ENCODE assay signal across 33 cellular contexts in the genomic region with DNA sequence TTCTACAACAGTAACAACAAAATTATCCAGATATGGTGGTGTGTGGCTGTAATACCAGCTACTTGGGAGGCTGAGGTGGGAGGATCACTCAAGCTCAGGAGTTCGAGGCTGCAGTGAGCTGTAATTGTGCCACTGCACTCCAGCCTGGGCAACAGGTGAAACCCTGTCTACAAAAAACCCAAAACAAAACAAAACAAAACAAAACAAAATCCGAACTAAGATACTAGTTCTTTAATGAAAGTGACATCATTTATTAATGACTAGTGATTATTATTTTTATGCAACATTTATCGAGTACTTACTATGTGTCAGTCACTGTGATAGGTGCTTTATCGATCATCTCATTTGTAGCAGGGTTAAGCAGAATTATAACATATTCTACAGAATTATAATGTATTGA.
DNase-seq lines count a peak whose midpoint lies in the region; ATAC-seq, FAIRE-seq and TF ChIP-seq lines count a peak whose summit lies in the region.
"Had no signal": no experiment of that assay in that cellular context is flagged by ENCODE, and none has a peak within 500 bp of the region (broad histone marks: within the 10 kb centered on the region; RNA-seq: fewer than 3 reads in every experiment).

No MANE protein-coding gene starts in this region.

- FAIRE-seq in HepG2 (lab: Jason Lieb, UNC) (no peak), urothelium cell line (lab: Jason Lieb, UNC) (peak; percentile 32)
- FAIRE-seq: A204.1, A549, D721Med had no signal

- CTCF ChIA-PET in HepG2 (lab: Yijun Ruan, JAX; ENCODE audit: low intra/inter-chr PET ratio, low total read pairs): no interaction called here
- CTCF ChIA-PET in HEK293 (lab: Yijun Ruan, JAX): no interaction called here

- TF ChIP-seq POLR2A in HepG2 (IDR thresholded peaks at IDR 0.05; ENCODE audit: insufficient read depth in 1 of 2, low read depth in 2 of 2, low read length in 2 of 2): no peak
- no peak for TF ChIP-seq POLR2A in right lobe of liver (IDR thresholded peaks at IDR 0.05)

- in situ Hi-C loops in HepG2 (cut with HindIII; ENCODE audit: extremely low pct_ligation_motif_present, low pct_unique_long_range_greater_than_20kb): no loop called here

- no peaks in the 10 kb centered on the region for H3K9me3 ChIP-seq in HepG2 (ENCODE audit: low read length)
- no peaks in the 10 kb centered on the region for H3K9me3 ChIP-seq in right lobe of liver
- no peaks in the 10 kb centered on the region for H3K9me3 ChIP-seq in HEK293 (ENCODE audit: control insufficient read depth, insufficient read depth, low read depth, low read length)
- H3K9me3 ChIP-seq: A549; BE2C; BLaER1; BLaER1 treated with 17β-estradiol and CSF1 and Interleukin-3, amounts not matched to agents 10 nM and 100 nM; Caco-2 had no signal

- peaks cover 0 to 28% of the 10 kb centered on the region in 2 experiments; a peak in 4 of 5 replicates for H3K27me3 ChIP-seq in HepG2 (ENCODE audit: control insufficient read depth in 1 of 2, insufficient read depth in 2 of 2, low read length in 2 of 2)
- no peaks in the 10 kb centered on the region for H3K27me3 ChIP-seq in right lobe of liver
- H3K27me3 ChIP-seq: BE2C; BLaER1; BLaER1 treated with 17β-estradiol and CSF1 and Interleukin-3, amounts not matched to agents 10 nM and 100 nM had no signal

- TF ChIP-seq EP300 in HepG2 (IDR thresholded peaks at IDR 0.05; ENCODE audit: low read depth in 2 of 2, low read length in 2 of 2): no peak
- no peak for TF ChIP-seq EP300 in HepG2 (CRISPR knock-in tag; IDR thresholded peaks at IDR 0.05; ENCODE audit: borderline replicate concordance)

- TF ChIP-seq CTCF in HepG2 (CRISPR knock-in tag; IDR thresholded peaks at IDR 0.05) (no peak), right lobe of liver (IDR thresholded peaks at IDR 0.05) (no peak), HEK293 (tag by site-specific recombination; IDR thresholded peaks at IDR 0.05) (no peak)

- POLR2A ChIA-PET in HepG2 (lab: Yijun Ruan, JAX) (no interaction called here), HEK293 (lab: Yijun Ruan, JAX) (no interaction called here)

- H3K9ac ChIP-seq in HepG2 (ENCODE audit: insufficient read depth, low read depth, low read length): no peak overlapping the region
- H3K9ac ChIP-seq: BLaER1; BLaER1 treated with 17β-estradiol and CSF1 and Interleukin-3, amounts not matched to agents 10 nM and 100 nM had no signal

- H3K4me3 ChIP-seq in HepG2 (replicated peaks in 1 of 3; ENCODE audit: insufficient read depth in 1 of 3, low read depth in 2 of 3, low read length in 3 of 3) (no peak overlapping the region), right lobe of liver (no peak overlapping the region), HEK293 (ENCODE audit: low read depth, low read length) (no peak overlapping the region)
- H3K4me3 ChIP-seq: A549; BLaER1; BLaER1 treated with 17β-estradiol and CSF1 and Interleukin-3, amounts not matched to agents 10 nM and 100 nM had no signal

- ATAC-seq in HepG2: no peak
- no peak for ATAC-seq in right lobe of liver
- no peak for ATAC-seq in HG02970 (IDR thresholded peaks at IDR 0.05; ENCODE audit: low FRiP score, unreplicated experiment)
- ATAC-seq in HG02610 (IDR thresholded peaks at IDR 0.05; ENCODE audit: unreplicated experiment): no peak
- ATAC-seq: A549; CD8-positive, alpha-beta T cell had no signal

- H3K27ac ChIP-seq in HepG2 (ENCODE audit: extremely low read length, insufficient read depth, low read length) (no peak overlapping the region), right lobe of liver (no peak overlapping the region), HEK293 (ENCODE audit: extremely low read depth, low read depth, low read length) (no peak overlapping the region)
- H3K27ac ChIP-seq: 22Rv1; A549; BLaER1; BLaER1 treated with 17β-estradiol and CSF1 and Interleukin-3, amounts not matched to agents 10 nM and 100 nM; C4-2B had no signal

- H4K20me1 ChIP-seq in HepG2 (ENCODE audit: insufficient read depth, low read length): no peaks in the 10 kb centered on the region
- H4K20me1 ChIP-seq: BLaER1; BLaER1 treated with 17β-estradiol and CSF1 and Interleukin-3, amounts not matched to agents 10 nM and 100 nM had no signal

- no peak overlapping the region for H2AFZ ChIP-seq in HepG2 (ENCODE audit: low read length)

- H3K4me1 ChIP-seq in HepG2 (ENCODE audit: insufficient read depth, low read length): no peaks in the 10 kb centered on the region
- H3K4me1 ChIP-seq in right lobe of liver: no peaks in the 10 kb centered on the region
- no peaks in the 10 kb centered on the region for H3K4me1 ChIP-seq in HEK293 (ENCODE audit: control insufficient read depth, insufficient read depth, low read length)
- H3K4me1 ChIP-seq: A549; BLaER1; BLaER1 treated with 17β-estradiol and CSF1 and Interleukin-3, amounts not matched to agents 10 nM and 100 nM; Caco-2 had no signal

- BruUV-seq in HepG2 (replicated peaks; lab: Mats Ljungman, UMichigan): no TSS peak

- DNase-seq in HepG2 (ENCODE audit: low spot score) (no peak), right lobe of liver (no peak), urothelium cell line (ENCODE audit: low spot score) (no peak)
- DNase-seq: 8988T; ACHN; AML-193; BE2C; C1 segment of cervical spinal cord; Caco-2; Calu3; CD4-positive, alpha-beta memory T cell; CD4-positive, alpha-beta T cell; CD4-positive, CD25-positive, alpha-beta regulatory T cell; CD8-positive, alpha-beta memory T cell; CD8-positive, alpha-beta T cell; COR-L47; DMS 273 treated with DMSO at 0.1 percent for 48 hours; DMS153; DMS53; DMS79; DMS79 treated with DMSO at 0.1 percent for 48 hours; DND-41; EL had no signal

- intact Hi-C loops in HepG2 (cut with micrococcal nuclease; ENCODE audit: unreplicated experiment): no loop called here
- intact Hi-C loops in right lobe of liver (cut with DNase I): no loop called here

- no peak for TF ChIP-seq RAD21 in HepG2 (CRISPR knock-in tag; IDR thresholded peaks at IDR 0.05)

- no peaks in the 10 kb centered on the region for H3K79me2 ChIP-seq in HepG2 (ENCODE audit: insufficient read depth, low read length)

- H3K4me2 ChIP-seq in HepG2 (ENCODE audit: low read depth, low read length): no peak overlapping the region
- H3K4me2 ChIP-seq: A549; BLaER1; BLaER1 treated with 17β-estradiol and CSF1 and Interleukin-3, amounts not matched to agents 10 nM and 100 nM had no signal

- H3K36me3 ChIP-seq in HepG2 (replicated peaks in 1 of 2; ENCODE audit: control insufficient read depth in 1 of 2, insufficient read depth in 2 of 2, low read length in 2 of 2): no peaks in the 10 kb centered on the region
- no peaks in the 10 kb centered on the region for H3K36me3 ChIP-seq in right lobe of liver
- no peaks in the 10 kb centered on the region for H3K36me3 ChIP-seq in HEK293 (ENCODE audit: control insufficient read depth in 2 of 2, insufficient read depth in 1 of 2, low read length in 2 of 2)
- H3K36me3 ChIP-seq: BE2C; BLaER1; BLaER1 treated with 17β-estradiol and CSF1 and Interleukin-3, amounts not matched to agents 10 nM and 100 nM had no signal

- 4% methylated on average over 4 of the region's 4 CpGs for WGBS in HepG2 (ENCODE audit: low lambda C conversion rate)
- 51% methylated on average over 4 of the region's 4 CpGs for WGBS in right lobe of liver (ENCODE audit: insufficient coverage, low coverage, low lambda C conversion rate, missing lambda C conversion rate)

TF ChIP-seq in HepG2, 621 proteins besides CTCF, POLR2A, EP300 and RAD21:
- TF ChIP-seq LCORL (IDR thresholded peaks at IDR 0.05) (no peak), LCORL (CRISPR knock-in tag; IDR thresholded peaks at IDR 0.05) (no peak), IRF1 (CRISPR knock-in tag; IDR thresholded peaks at IDR 0.05; ENCODE audit: low read depth) (no peak), ZNF558 (CRISPR knock-in tag; IDR thresholded peaks at IDR 0.05; ENCODE audit: borderline replicate concordance) (no peak), PAF1 (CRISPR knock-in tag; IDR thresholded peaks at IDR 0.05) (no peak), HNRNPK (IDR thresholded peaks at IDR 0.05; ENCODE audit: low read depth, low read length, poor library complexity, severe bottlenecking) (no peak), TP53 (CRISPR knock-in tag; conservative IDR thresholded peaks at IDR 0.05) (no peak), ATF7 (IDR thresholded peaks at IDR 0.05) (0 out of 2 replicates have a peak, but pooled peaks have one; percentile 40), ATF7 (CRISPR knock-in tag; IDR thresholded peaks at IDR 0.05) (no peak), ZFP62 (CRISPR knock-in tag; IDR thresholded peaks at IDR 0.05) (no peak), ZNF616 (CRISPR knock-in tag; IDR thresholded peaks at IDR 0.05; ENCODE audit: low read depth) (no peak)

TF ChIP-seq in HEK293, 187 proteins besides CTCF, POLR2A, EP300 and RAD21 (continues in another document):
- TF ChIP-seq SCRT2 (tag by site-specific recombination; IDR thresholded peaks at IDR 0.05) (peak; percentile 74), GLIS2 (tag by site-specific recombination; IDR thresholded peaks at IDR 0.05) (no peak), ZNF24 (tag by site-specific recombination; IDR thresholded peaks at IDR 0.05) (no peak), ZNF558 (tag by site-specific recombination; IDR thresholded peaks at IDR 0.05) (no peak), ZNF548 (tag by site-specific recombination; IDR thresholded peaks at IDR 0.05) (no peak), ZNF645 (tag by site-specific recombination; IDR thresholded peaks at IDR 0.05) (no peak), ZNF585B (tag by site-specific recombination; IDR thresholded peaks at IDR 0.05) (no peak), ZBTB6 (tag by site-specific recombination; IDR thresholded peaks at IDR 0.05) (no peak), KLF16 (tag by site-specific recombination; IDR thresholded peaks at IDR 0.05) (no peak)

Comparison
In these comparisons a context has a peak if more than half of its experiments do, and no peak if none do; other contexts are left out.
1. Of the 63 proteins assayed by ChIP-seq in both HepG2 and HEK293: peak only in HepG2: none; only in HEK293: ATF2; in both: none; in neither: 62.